ENCODE assay signal across 8 cellular contexts in the genomic region with DNA sequence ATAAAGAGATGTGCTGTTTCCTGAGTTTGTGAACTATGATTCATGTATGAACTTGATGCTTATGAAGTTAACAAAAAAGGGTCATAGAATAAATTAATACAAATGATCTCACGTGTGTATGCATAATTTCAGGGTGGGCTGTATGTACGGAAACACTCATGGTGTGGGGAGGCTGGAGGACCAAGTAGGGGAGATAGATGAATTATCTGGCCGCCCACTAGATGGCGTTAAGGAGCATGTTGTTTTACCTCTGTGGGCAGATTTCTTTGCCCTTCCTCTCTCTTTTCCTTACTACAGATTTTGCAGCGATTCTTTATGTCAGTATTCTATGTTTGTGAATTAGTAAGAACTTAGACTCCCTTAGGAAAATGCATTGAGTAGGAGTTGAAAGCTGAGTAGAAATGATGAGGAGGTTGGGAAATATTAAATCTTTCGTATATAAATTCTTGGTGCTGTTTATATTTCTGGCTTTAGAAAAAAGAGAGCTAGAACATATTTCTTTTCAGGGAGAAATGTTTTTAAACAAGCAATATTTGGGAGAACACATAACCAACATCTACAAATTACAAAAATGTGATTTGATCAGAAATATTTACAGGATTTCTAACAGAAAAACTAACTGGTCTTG. TPM values are rescaled to one million over a fixed set of nuclear protein-coding genes. Genes with fewer than 3 reads are reported as not detected.
DNase-seq lines count a peak whose midpoint lies in the region; ATAC-seq and TF ChIP-seq lines count a peak whose summit lies in the region.

No MANE protein-coding gene starts in this region.

- H2BK5ac ChIP-seq in mesenchymal stem cell (ENCODE audit: low read depth, low read length, poor library complexity, severe bottlenecking) = no peak overlapping the region

- no peak overlapping the region for H4K91ac ChIP-seq in mesenchymal stem cell (ENCODE audit: low read length)

- WGBS in mesenchymal stem cell = 39% methylated on average over 4 of the region's 6 CpGs

- TF ChIP-seq CTCF in WERI-Rb-1 (IDR thresholded peaks at IDR 0.05; ENCODE audit: low read depth, low read length) = peak; percentile 93
- peak; percentile 89 for TF ChIP-seq CTCF in choroid plexus epithelial cell (conservative IDR thresholded peaks at IDR 0.05; ENCODE audit: low read depth, low read length)

- no peak overlapping the region for H3K18ac ChIP-seq in mesenchymal stem cell (ENCODE audit: low read depth in 1 of 2, low read length in 2 of 2)

- no peak overlapping the region for H3K4ac ChIP-seq in mesenchymal stem cell (ENCODE audit: low read depth in 1 of 2, low read length in 2 of 2)

- H3K14ac ChIP-seq in mesenchymal stem cell (ENCODE audit: low read length in 2 of 2) = no peak overlapping the region

- POLR2A ChIA-PET in HEK293T (lab: Yijun Ruan, JAX) = no interaction called here

- no peaks in the 10 kb centered on the region for H3K4me1 ChIP-seq in mesenchymal stem cell (ENCODE audit: control insufficient read depth, insufficient read depth, low read depth, low read length)

- ATAC-seq in stimulated activated naive CD8-positive, alpha-beta T cell treated with anti-CD3 and anti-CD28 coated beads, Interleukin-15, Interleukin-2, amounts not matched to agents 100 U/mL and 50 U/mL, for 24 hours = no peak

- no peak overlapping the region for H2BK120ac ChIP-seq in mesenchymal stem cell (ENCODE audit: low read depth, low read length)

- CTCF ChIA-PET in HEK293T (lab: Yijun Ruan, JAX) = interaction anchor here (0.7 to 0.9 kb wide), 6 partner anchors 11 to 569 kb away, joined by 3 to 4 read pairs (median 3); no protein-coding TSS in a partner anchor

- H2AFZ ChIP-seq in mesenchymal stem cell (ENCODE audit: low read depth, low read length) = no peak overlapping the region

- H3K36me3 ChIP-seq in WERI-Rb-1 (no peaks in the 10 kb centered on the region), mesenchymal stem cell (ENCODE audit: control insufficient read depth in 1 of 2, insufficient read depth in 2 of 2, low read depth in 1 of 2, low read length in 2 of 2) (no peaks in the 10 kb centered on the region)

- H2BK15ac ChIP-seq in mesenchymal stem cell (ENCODE audit: low read depth, poor library complexity, severe bottlenecking) = no peak overlapping the region

- H3K79me1 ChIP-seq in mesenchymal stem cell (replicated peaks; ENCODE audit: low read length, poor library complexity, severe bottlenecking) = no peaks in the 10 kb centered on the region

- no peak overlapping the region for H4K8ac ChIP-seq in mesenchymal stem cell (ENCODE audit: low read length)

- peaks cover 7% of the 10 kb centered on the region for H3K27me3 ChIP-seq in WERI-Rb-1 (ENCODE audit: insufficient read depth, low read depth, severe bottlenecking)
- peaks cover under 1 to 9% of the 10 kb centered on the region in 2 experiments for H3K27me3 ChIP-seq in mesenchymal stem cell (ENCODE audit: control insufficient read depth in 1 of 2, insufficient read depth in 1 of 2, low read length in 2 of 2)

- DNase-seq in NCI-H510A treated with DMSO at 0.1 percent for 48 hours (lab: John Stamatoyannopoulos, UW) (peak; percentile 53), NCI-H510A (lab: John Stamatoyannopoulos, UW) (no peak), HEK293T (ENCODE audit: extremely low spot score) (peak; percentile 20), NCI-H187 (lab: John Stamatoyannopoulos, UW) (peak; percentile 61 to 66), WERI-Rb-1 (peak; percentile 76), choroid plexus epithelial cell (ENCODE audit: low read depth) (peak; percentile 72), mesenchymal stem cell (peak; percentile 53)
- DNase-seq in stimulated activated naive CD8-positive, alpha-beta T cell treated with anti-CD3 and anti-CD28 coated beads, Interleukin-15, Interleukin-2, amounts not matched to agents 100 U/mL and 50 U/mL, for 24 hours = peak; percentile 67

- no peak overlapping the region for H3K27ac ChIP-seq in WERI-Rb-1
- no peak overlapping the region for H3K27ac ChIP-seq in mesenchymal stem cell (ENCODE audit: low read length, poor library complexity, severe bottlenecking)

- H3K23ac ChIP-seq in mesenchymal stem cell (ENCODE audit: low read length in 2 of 2) = no peak overlapping the region

- no peak overlapping the region for H3K4me2 ChIP-seq in mesenchymal stem cell (ENCODE audit: low read length, poor library complexity, severe bottlenecking)

- H3K9me3 ChIP-seq in WERI-Rb-1 (ENCODE audit: severe bottlenecking) (peaks cover 4% of the 10 kb centered on the region), mesenchymal stem cell (ENCODE audit: control insufficient read depth, low read length) (no peaks in the 10 kb centered on the region)

- H3K4me3 ChIP-seq in WERI-Rb-1 (ENCODE audit: low read depth, low read length) = no peak overlapping the region
- no peak overlapping the region for H3K4me3 ChIP-seq in choroid plexus epithelial cell (ENCODE audit: low read depth, low read length)
- no peak overlapping the region for H3K4me3 ChIP-seq in mesenchymal stem cell (ENCODE audit: insufficient read depth in 1 of 2, low read depth in 1 of 2, low read length in 2 of 2)

- no peak overlapping the region for H3K9ac ChIP-seq in mesenchymal stem cell (ENCODE audit: low read length)

- no peak overlapping the region for H2AK5ac ChIP-seq in mesenchymal stem cell (ENCODE audit: low read length, severe bottlenecking)

- no peak overlapping the region for H2BK12ac ChIP-seq in mesenchymal stem cell (ENCODE audit: low read length in 2 of 2)

TF ChIP-seq in HEK293T, 16 proteins besides CTCF, POLR2A, EP300 and RAD21:
- TF ChIP-seq LEF1 (IDR thresholded peaks at IDR 0.05; ENCODE audit: borderline replicate concordance) = no peak
- no peak for TF ChIP-seq SUZ12 (IDR thresholded peaks at IDR 0.05)
- TF ChIP-seq TARDBP (IDR thresholded peaks at IDR 0.05) = no peak
- no peak for TF ChIP-seq FOXM1 (IDR thresholded peaks at IDR 0.05; ENCODE audit: borderline replicate concordance)
- TF ChIP-seq ARNT (IDR thresholded peaks at IDR 0.05) = no peak
- no peak for TF ChIP-seq HDGF (IDR thresholded peaks at IDR 0.05; ENCODE audit: borderline replicate concordance)
- no peak for TF ChIP-seq CTBP1 (IDR thresholded peaks at IDR 0.05; ENCODE audit: borderline replicate concordance)

RNA-seq across cellular contexts. Expression of a gene that starts 47.4 kb away (rescaled TPM):
- polyA plus RNA-seq in mesenchymal stem cell (2013, experiment 1 of 2) = 5.4 TPM
- 5.0 TPM for polyA plus RNA-seq in mesenchymal stem cell (2013, experiment 2 of 2)
